8 cellular contexts compared by ENCODE assay signal in genomic region chr10:56622335-56622973, GRCh38.
DNase-seq lines count a peak whose midpoint lies in the region; ATAC-seq and TF ChIP-seq lines count a peak whose summit lies in the region.

No MANE protein-coding gene starts in this region.

- no peaks in the 10 kb centered on the region for H4K20me1 ChIP-seq in DND-41 (ENCODE audit: insufficient read depth, low read length)

- H3K27ac ChIP-seq in DND-41 (ENCODE audit: low read length) (no peak overlapping the region), substantia nigra (ENCODE audit: low read depth, low read length, poor library complexity, severe bottlenecking) (no peak overlapping the region)

- peak overlapping the region in 1 of 2 experiments; percentile 37; a peak in 1 of 4 replicates for H3K4me3 ChIP-seq in DND-41 (ENCODE audit: low read depth in 1 of 2, low read length in 2 of 2)

- ATAC-seq in DND-41 (ENCODE audit: insufficient read depth, low read depth) (no peak), GM19463 (IDR thresholded peaks at IDR 0.05; ENCODE audit: unreplicated experiment) (peak; percentile 57), HG03457 (IDR thresholded peaks at IDR 0.05; ENCODE audit: unreplicated experiment) (peak; percentile 70)

- no peak for TF ChIP-seq CTCF in DND-41 (IDR thresholded peaks at IDR 0.05; ENCODE audit: borderline replicate concordance, extremely low read depth, low read length, poor library complexity, severe bottlenecking)

- H3K9me3 ChIP-seq in DND-41 (ENCODE audit: insufficient read depth, low read length, severe bottlenecking): no peaks in the 10 kb centered on the region

- no peaks in the 10 kb centered on the region for H3K27me3 ChIP-seq in DND-41 (ENCODE audit: insufficient read depth, low read length, poor library complexity)

- peak overlapping the region; percentile 33 for H2AFZ ChIP-seq in DND-41 (ENCODE audit: low read depth, low read length)

- peak overlapping the region; percentile 38; the same call in 1 of the 2 replicates for H3K4me2 ChIP-seq in DND-41 (ENCODE audit: insufficient read depth, low read length)

- no peaks in the 10 kb centered on the region for H3K4me1 ChIP-seq in DND-41 (ENCODE audit: insufficient read depth, low read length)

- DNase-seq in DND-41: no peak
- DNase-seq in amniotic epithelial cell (ENCODE audit: low read depth): peak; percentile 1
- no peak for DNase-seq in substantia nigra (lab: John Stamatoyannopoulos, UW)
- DNase-seq in NK-92 treated with Interleukin-12 subunit alpha and Interleukin-12 subunit beta, amount 100 ng/mL, for 24 hours (lab: John Stamatoyannopoulos, UW): no peak
- DNase-seq in activated effector memory CD4-positive, alpha-beta T cell treated with Interleukin-2 at 50 U/mL for 16 hours: no peak
- DNase-seq in DMS114 treated with DMSO at 0.1 percent for 48 hours (lab: John Stamatoyannopoulos, UW; ENCODE audit: unreplicated experiment): no peak

- H3K9ac ChIP-seq in DND-41 (ENCODE audit: low read depth, low read length): no peak overlapping the region

- H3K79me2 ChIP-seq in DND-41 (ENCODE audit: insufficient read depth, low read length): no peaks in the 10 kb centered on the region

- no peaks in the 10 kb centered on the region for H3K36me3 ChIP-seq in DND-41 (ENCODE audit: insufficient read depth, low read length)
